22 cellular contexts compared by ENCODE assay signal in genomic region chr21:38504056-38504455, GRCh38. TPM values are rescaled to one million over a fixed set of nuclear protein-coding genes. Genes with fewer than 3 reads are reported as not detected.
DNase-seq lines count a peak whose midpoint lies in the region; ATAC-seq and TF ChIP-seq lines count a peak whose summit lies in the region.
"Had no signal": no experiment of that assay in that cellular context is flagged by ENCODE, and none has a peak within 500 bp of the region (broad histone marks: within the 10 kb centered on the region; RNA-seq: fewer than 3 reads in every experiment).

No MANE protein-coding gene starts in this region.

- peak overlapping the region; percentile 43 for H3K27ac ChIP-seq in RWPE2 (ENCODE audit: poor library complexity, severe bottlenecking)
- H3K27ac ChIP-seq in left lung: peak overlapping the region; percentile 28 to 65
- peak overlapping the region; percentile 16 for H3K27ac ChIP-seq in suprapubic skin
- H3K27ac ChIP-seq: body of pancreas, WERI-Rb-1 had no signal

- intact Hi-C loops in left lung (cut with DNase I): loop anchor here in 1 of 2 donors (10.0 kb wide), 1 partner anchor 301 kb away; the partner anchor contains the start of gene ETS2

- TF ChIP-seq CTCF in RWPE2 (IDR thresholded peaks at IDR 0.05; ENCODE audit: poor library complexity, severe bottlenecking) (no peak), cardiac fibroblast (IDR thresholded peaks at IDR 0.05; ENCODE audit: low read depth, low read length) (no peak), left lung (IDR thresholded peaks at IDR 0.05) (no peak), suprapubic skin (IDR thresholded peaks at IDR 0.05) (no peak)

- peaks cover 20% of the 10 kb centered on the region for H3K4me1 ChIP-seq in RWPE2 (ENCODE audit: insufficient read depth, poor library complexity, severe bottlenecking)
- peaks cover 0 to 52% of the 10 kb centered on the region in 2 donors for H3K4me1 ChIP-seq in left lung
- peaks cover 8% of the 10 kb centered on the region for H3K4me1 ChIP-seq in suprapubic skin
- H3K4me1 ChIP-seq: body of pancreas had no signal

- ATAC-seq in RWPE2 (ENCODE audit: low read depth) (no peak), left lung (no peak), HG02870 (IDR thresholded peaks at IDR 0.05; ENCODE audit: unreplicated experiment) (no peak), GM21576 (IDR thresholded peaks at IDR 0.05; ENCODE audit: unreplicated experiment) (no peak)
- ATAC-seq: HCT116; stimulated activated naive CD8-positive, alpha-beta T cell treated with anti-CD3 and anti-CD28 coated beads, Interleukin-15, amount 100 ng/mL, for 72 hours had no signal

- TF ChIP-seq EP300 in suprapubic skin (IDR thresholded peaks at IDR 0.05): no peak

- H3K9me3 ChIP-seq in RWPE2 (ENCODE audit: severe bottlenecking) (no peaks in the 10 kb centered on the region), left lung (no peaks in the 10 kb centered on the region), suprapubic skin (no peaks in the 10 kb centered on the region)
- H3K9me3 ChIP-seq: BE2C, body of pancreas, sigmoid colon had no signal

- H3K27me3 ChIP-seq in RWPE2 (ENCODE audit: insufficient read depth, poor library complexity, severe bottlenecking) (no peaks in the 10 kb centered on the region), left lung (peaks cover 0 to 12% of the 10 kb centered on the region in 2 donors), suprapubic skin (peaks cover 2% of the 10 kb centered on the region)
- H3K27me3 ChIP-seq: BE2C, body of pancreas, sigmoid colon had no signal

- 56% methylated on average over 2 of the region's 2 CpGs for WGBS in suprapubic skin

- TF ChIP-seq POLR2A in suprapubic skin (IDR thresholded peaks at IDR 0.05): no peak

- H3K4me3 ChIP-seq in RWPE2 (ENCODE audit: severe bottlenecking) (no peak overlapping the region), cardiac fibroblast (replicated peaks in 1 of 2; ENCODE audit: low read depth in 2 of 2, low read length in 2 of 2) (no peak overlapping the region), left lung (peak overlapping the region in 1 of 2 donors; percentile 36), suprapubic skin (no peak overlapping the region)
- H3K4me3 ChIP-seq: body of pancreas had no signal

- DNase-seq in RWPE2 (ENCODE audit: low spot score): no peak
- DNase-seq in cardiac fibroblast (ENCODE audit: low read depth in 2 of 2): peak; percentile 23 to 43
- no peak for DNase-seq in left lung
- DNase-seq in suprapubic skin (ENCODE audit: low spot score in 2 of 2): no peak
- DNase-seq in GM19240 (ENCODE audit: insufficient read length, low spot score): no peak
- DNase-seq: activated CD4-positive, alpha-beta memory T cell treated with anti-CD3 and anti-CD28 coated beads for 36 hours; activated naive CD4-positive, alpha-beta T cell treated with anti-CD3 and anti-CD28 coated beads, Interleukin-2, amount 50 U/mL, for 16 hours; activated T-cell treated with anti-CD3 and anti-CD28 coated beads, Interleukin-2, amount 50 U/mL, for 24 hours; body of pancreas; hypothalamus; KBM-7; MV-4-11; NCI-H2029 treated with DMSO at 0.1 percent for 48 hours; NCI-H524 treated with DMSO at 0.1 percent for 48 hours; SHP77; sigmoid colon; stimulated activated naive CD8-positive, alpha-beta T cell treated with anti-CD3 and anti-CD28 coated beads, Interleukin-15, amount 100 ng/mL, for 72 hours; WERI-Rb-1 had no signal

- H3K36me3 ChIP-seq in RWPE2 (ENCODE audit: low read depth) (no peaks in the 10 kb centered on the region), left lung (no peaks in the 10 kb centered on the region), suprapubic skin (no peaks in the 10 kb centered on the region)
- H3K36me3 ChIP-seq: BE2C, sigmoid colon, WERI-Rb-1 had no signal

RNA-seq across cellular contexts. Expression of gene ERG, which starts 5.8 kb away (rescaled TPM):
- 10 to 100 TPM; 21.7 to 27.6 TPM for total RNA-seq in left lung
- total RNA-seq in suprapubic skin: 10 to 100 TPM in 1 of 4 donors, 1 to 10 TPM in 3; 3.3 to 10.1 (median 6.3) TPM
- total RNA-seq: activated CD4-positive, alpha-beta memory T cell treated with anti-CD3 and anti-CD28 coated beads for 36 hours had no signal

Comparison
In these comparisons a context has a peak if more than half of its experiments do, and no peak if none do; other contexts are left out.
1. DNase-seq: peak in cardiac fibroblast (2 of 2); none in RWPE2 (single experiment), left lung (0 of 2), suprapubic skin (0 of 2) and GM19240 (single experiment).
2. Peak in every context shown above with its lines, with median percentiles within 50 percentile points of each other: H3K27ac ChIP-seq.